1 cellular context compared by ENCODE assay signal in genomic region chr17:48751733-48752398, GRCh38.
TF ChIP-seq lines count a peak whose summit lies in the region.

No MANE protein-coding gene starts in this region.

TF ChIP-seq in WTC11, 78 proteins besides CTCF, POLR2A, EP300 and RAD21:
- TF ChIP-seq FOXP1 (CRISPR knock-in tag; IDR thresholded peaks at IDR 0.05; ENCODE audit: borderline replicate concordance) (no peak), TEAD1 (CRISPR knock-in tag; IDR thresholded peaks at IDR 0.05) (no peak), E2F1 (CRISPR knock-in tag; IDR thresholded peaks at IDR 0.05) (no peak), ZSCAN18 (CRISPR knock-in tag; IDR thresholded peaks at IDR 0.05) (no peak), HMGA2 (CRISPR knock-in tag; IDR thresholded peaks at IDR 0.05) (no peak), ESRRA (CRISPR knock-in tag; IDR thresholded peaks at IDR 0.05; ENCODE audit: borderline replicate concordance) (no peak), ZNF232 (CRISPR knock-in tag; IDR thresholded peaks at IDR 0.05) (no peak), TCF7 (CRISPR knock-in tag; IDR thresholded peaks at IDR 0.05; ENCODE audit: low read depth) (no peak), ZNF425 (CRISPR knock-in tag; conservative IDR thresholded peaks at IDR 0.05) (no peak), CDX4 (CRISPR knock-in tag; IDR thresholded peaks at IDR 0.05; ENCODE audit: borderline replicate concordance) (no peak), JUN (CRISPR knock-in tag; IDR thresholded peaks at IDR 0.05) (no peak)
